8 cellular contexts compared by ENCODE assay signal in the genomic region with DNA sequence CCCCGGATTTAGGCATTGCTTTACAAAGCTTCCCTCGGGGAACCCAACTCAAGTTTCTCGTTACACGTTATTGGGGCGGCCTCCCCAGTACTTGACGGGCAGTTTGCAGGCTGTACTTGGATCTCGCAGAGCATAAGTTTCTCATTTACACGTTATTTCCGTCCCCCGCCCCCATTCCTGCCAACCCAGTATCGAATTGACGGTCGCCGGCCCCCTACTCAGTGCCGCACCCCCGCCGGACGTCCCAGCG. TPM values are rescaled to one million over a fixed set of nuclear protein-coding genes. Genes with fewer than 3 reads are reported as not detected.
DNase-seq lines count a peak whose midpoint lies in the region; ATAC-seq and TF ChIP-seq lines count a peak whose summit lies in the region.

No MANE protein-coding gene starts in this region.

- H3K27ac ChIP-seq in left ventricle myocardium inferior (replicated peaks) (peak overlapping the region; percentile 100), lung (ENCODE audit: low read depth in 1 of 2, low read length in 1 of 2) (peak overlapping the region; percentile 96 to 97), upper lobe of right lung (peak overlapping the region; percentile 97)

- intact Hi-C loops in left ventricle myocardium inferior (cut with micrococcal nuclease) (no loop called here), Right ventricle myocardium inferior (cut with DNase I) (loop anchor here (2.0 to 10.0 kb wide), 2 partner anchors 85 to 181 kb away; a partner anchor contains a TSS), upper lobe of right lung (cut with DNase I) (no loop called here)

- in situ Hi-C loops in astrocyte of the cerebellum (cut with HindIII; ENCODE audit: low sequenced_read_pairs), result no loop called here

- H3K9me3 ChIP-seq in left ventricle myocardium inferior (replicated peaks), result no peaks in the 10 kb centered on the region
- no peaks in the 10 kb centered on the region for H3K9me3 ChIP-seq in lung (ENCODE audit: control insufficient read depth in 2 of 2, insufficient read depth in 1 of 2, low read length in 1 of 2)
- no peaks in the 10 kb centered on the region for H3K9me3 ChIP-seq in upper lobe of right lung

- H3K27me3 ChIP-seq in left ventricle myocardium inferior (ENCODE audit: low read depth), result no peaks in the 10 kb centered on the region
- H3K27me3 ChIP-seq in lung (ENCODE audit: control insufficient read depth, insufficient read depth), result no peaks in the 10 kb centered on the region
- no peaks in the 10 kb centered on the region for H3K27me3 ChIP-seq in upper lobe of right lung

- DNase-seq in left ventricle myocardium inferior (no peak), Right ventricle myocardium inferior (ENCODE audit: missing footprints) (no peak), astrocyte of the cerebellum (ENCODE audit: low read depth) (no peak), lung (ENCODE audit: low spot score) (no peak), upper lobe of right lung (no peak), SKM-1 (lab: John Stamatoyannopoulos, UW; ENCODE audit: unreplicated experiment) (no peak), NCI-H345 (lab: John Stamatoyannopoulos, UW) (no peak)

- H3K4me1 ChIP-seq in left ventricle myocardium inferior, result peaks cover 39% of the 10 kb centered on the region
- peaks cover 4 to 10% of the 10 kb centered on the region in 2 donors for H3K4me1 ChIP-seq in lung (ENCODE audit: control insufficient read depth in 2 of 2, insufficient read depth in 2 of 2, low read length in 2 of 2)
- peaks cover 18% of the 10 kb centered on the region for H3K4me1 ChIP-seq in upper lobe of right lung

- TF ChIP-seq CTCF in left ventricle myocardium inferior (IDR thresholded peaks at IDR 0.05; ENCODE audit: borderline replicate concordance) (no peak), astrocyte of the cerebellum (IDR thresholded peaks at IDR 0.05; ENCODE audit: low read depth, low read length, missing control alignments) (no peak), lung (IDR thresholded peaks at IDR 0.05; ENCODE audit: control extremely low read depth, extremely low read depth) (no peak), upper lobe of right lung (IDR thresholded peaks at IDR 0.05) (no peak)

- H3K4me3 ChIP-seq in left ventricle myocardium inferior, result peak overlapping the region; percentile 87
- peak overlapping the region; percentile 78 for H3K4me3 ChIP-seq in astrocyte of the cerebellum (ENCODE audit: low read depth, low read length)
- H3K4me3 ChIP-seq in lung, result peak overlapping the region; percentile 55
- peak overlapping the region; percentile 69 for H3K4me3 ChIP-seq in upper lobe of right lung

- 0 to 1% methylated on average over 19 of the region's 19 CpGs for WGBS in lung, 2 donors

- H3K36me3 ChIP-seq in left ventricle myocardium inferior (peaks cover 24% of the 10 kb centered on the region), lung (ENCODE audit: control insufficient read depth in 2 of 2, insufficient read depth in 2 of 2, low read length in 2 of 2) (peaks cover 4 to 9% of the 10 kb centered on the region in 2 donors), upper lobe of right lung (peaks cover 19% of the 10 kb centered on the region)

- no peak for ATAC-seq in Right ventricle myocardium inferior
- ATAC-seq in lung (ENCODE audit: insufficient read depth, low FRiP score), result no peak
- ATAC-seq in upper lobe of right lung, result no peak
- ATAC-seq in GM21737 (IDR thresholded peaks at IDR 0.05; ENCODE audit: unreplicated experiment), result no peak

RNA-seq across cellular contexts. Expression of a gene that starts 0.5 kb away (rescaled TPM):
- total RNA-seq in left ventricle myocardium inferior (18.9 TPM), Right ventricle myocardium inferior (15.7 TPM), lung (10 to 100 TPM; 23.5 to 55.9 TPM), upper lobe of right lung (44.7 TPM)
- polyA plus RNA-seq in lung, result 10 to 100 TPM; 29.0 to 30.2 TPM

RNA-seq across cellular contexts. Expression of a gene that starts 26.5 kb away (rescaled TPM):
- total RNA-seq in left ventricle myocardium inferior (0.38 TPM), Right ventricle myocardium inferior (0.41 TPM), lung (10 to 100 TPM in 1 of 2 donors, 1 to 10 TPM in 1; 2.4 to 13.5 TPM), upper lobe of right lung (7.3 TPM)
- polyA plus RNA-seq in lung, result 10 to 100 TPM; 11.9 to 31.7 TPM

RNA-seq across cellular contexts. Expression of a gene that starts 38.4 kb away (rescaled TPM):
- total RNA-seq in left ventricle myocardium inferior, result not detected
- not detected for total RNA-seq in Right ventricle myocardium inferior
- not detected for total RNA-seq in lung
- polyA plus RNA-seq in lung, result not detected
- not detected for total RNA-seq in upper lobe of right lung

RNA-seq across cellular contexts. Expression of a gene that starts 48.0 kb away (rescaled TPM):
- total RNA-seq in left ventricle myocardium inferior, result 1.3 TPM
- total RNA-seq in Right ventricle myocardium inferior, result 0.92 TPM
- 1 to 10 TPM in 1 of 2 donors, under 1 TPM in 1; 0.51 to 8.1 TPM for total RNA-seq in lung
- polyA plus RNA-seq in lung, result 1 to 10 TPM; 2.4 to 3.3 TPM
- 3.6 TPM for total RNA-seq in upper lobe of right lung
